In genomic region chr11:45026835-45027234, GRCh38 we compare ENCODE assay signal across 18 cellular contexts.
A peak's percentile ranks its signal among the peaks of the same experiment; 100 is the strongest.
DNase-seq lines count a peak whose midpoint lies in the region; ATAC-seq and TF ChIP-seq lines count a peak whose summit lies in the region.
"Had no signal": no experiment of that assay in that cellular context is flagged by ENCODE, and none has a peak within 500 bp of the region (broad histone marks: within the 10 kb centered on the region; RNA-seq: fewer than 3 reads in every experiment).

No MANE protein-coding gene starts in this region.

- H3K9ac ChIP-seq in SK-N-SH = no peak overlapping the region

- no peaks in the 10 kb centered on the region for H3K36me3 ChIP-seq in SK-N-SH (replicated peaks in 1 of 2; ENCODE audit: control insufficient read depth in 1 of 2, insufficient read depth in 2 of 2, low read length in 1 of 2)
- no peaks in the 10 kb centered on the region for H3K36me3 ChIP-seq in spleen
- H3K36me3 ChIP-seq in left lung = no peaks in the 10 kb centered on the region
- H3K36me3 ChIP-seq: neutrophil, upper lobe of left lung had no signal

- TF ChIP-seq CTCF in SK-N-SH (IDR thresholded peaks at IDR 0.05) = no peak
- TF ChIP-seq CTCF in spleen (IDR thresholded peaks at IDR 0.05 in 8 of 11, conservative IDR thresholded peaks at IDR 0.05 in 3 of 11) = no peak
- no peak for TF ChIP-seq CTCF in left lung (IDR thresholded peaks at IDR 0.05)

- no peaks in the 10 kb centered on the region for H3K9me2 ChIP-seq in SK-N-SH

- no peak overlapping the region for H2AFZ ChIP-seq in SK-N-SH (ENCODE audit: low read depth)

- DNase-seq in SK-N-SH (peak; percentile 28), NCI-H2107 treated with DMSO at 0.1 percent for 48 hours (lab: John Stamatoyannopoulos, UW; ENCODE audit: unreplicated experiment) (peak; percentile 71), ecto neural progenitor cell (ENCODE audit: low spot score) (peak; percentile 29), spleen (no peak), NCI-H2196 (lab: John Stamatoyannopoulos, UW; ENCODE audit: unreplicated experiment) (no peak), left lung (no peak)
- DNase-seq in activated T-helper 2 cell treated with anti-CD3 and anti-CD28 coated beads, Interferon-gamma antibody, Interleukin-2, Interleukin-4, amounts not matched to agents 10 μg/mL and 5 μg/mL and 100 μg/mL, durations not matched to agents 14 hours and 24 hours and 36 hours (ENCODE audit: low spot score) = no peak
- DNase-seq: activated effector memory CD4-positive, alpha-beta T cell treated with Interleukin-2 at 50 U/mL for 16 hours; CD4-positive, alpha-beta T cell; immature natural killer cell had no signal

- H3K4me3 ChIP-seq in SK-N-SH (ENCODE audit: low read depth in 2 of 2, low read length in 1 of 2) = no peak overlapping the region
- H3K4me3 ChIP-seq in spleen = no peak overlapping the region
- no peak overlapping the region for H3K4me3 ChIP-seq in left lung
- H3K4me3 ChIP-seq: upper lobe of left lung had no signal

- peak overlapping the region in 1 of 2 experiments; percentile 74; a peak in 2 of 4 replicates for H3K27ac ChIP-seq in SK-N-SH (ENCODE audit: low read depth in 2 of 2, low read length in 1 of 2)
- H3K27ac ChIP-seq in spleen = peak overlapping the region in 5 of 8 donors; percentile 20 to 73 (median 61)
- no peak overlapping the region for H3K27ac ChIP-seq in left lung
- H3K27ac ChIP-seq: RWPE1, upper lobe of left lung, VCaP had no signal

- no peak overlapping the region for H3K4me3 Mint-ChIP-seq in activated T-helper 2 cell treated with anti-CD3 and anti-CD28 coated beads, Interferon-gamma antibody, Interleukin-2, Interleukin-4, amounts not matched to agents 10 μg/mL and 5 μg/mL and 100 μg/mL, durations not matched to agents 14 hours and 24 hours and 36 hours (ENCODE audit: low read depth)
- H3K4me3 Mint-ChIP-seq: activated CD8-positive, alpha-beta T cell treated with anti-CD3 and anti-CD28 coated beads for 36 hours; CD4-positive, alpha-beta T cell; immature natural killer cell; stimulated activated effector memory CD8-positive, alpha-beta T cell treated with anti-CD3 and anti-CD28 coated beads, Interleukin-12 subunit alpha, Interleukin-12 subunit beta, amount 100 ng/mL, for 72 hours; T-cell had no signal

- POLR2A ChIA-PET in SK-N-SH (lab: Yijun Ruan, JAX) = no interaction called here

- intact Hi-C loops in spleen (cut with DNase I; ENCODE audit: low total_unique reads) (no loop called here), left lung (cut with DNase I) (no loop called here)
- intact Hi-C loops in activated T-helper 2 cell treated with anti-CD3 and anti-CD28 coated beads, Interferon-gamma antibody, Interleukin-2, Interleukin-4, amounts not matched to agents 10 μg/mL and 5 μg/mL and 100 μg/mL, durations not matched to agents 14 hours and 24 hours and 36 hours (cut with micrococcal nuclease) = no loop called here

- H3K27me3 ChIP-seq in SK-N-SH (ENCODE audit: insufficient read depth) = peaks cover 19% of the 10 kb centered on the region; the same call in 1 of the 2 replicates
- H3K27me3 ChIP-seq in spleen (replicated peaks in 1 of 7) = no peaks in the 10 kb centered on the region
- H3K27me3 ChIP-seq in left lung = no peaks in the 10 kb centered on the region
- H3K27me3 ChIP-seq: upper lobe of left lung had no signal

- ATAC-seq in SK-N-SH treated with all-trans-retinoic acid at 6 μM for 48 hours = no peak
- ATAC-seq in left lung = no peak

- H3K36me3 Mint-ChIP-seq in activated T-helper 2 cell treated with anti-CD3 and anti-CD28 coated beads, Interferon-gamma antibody, Interleukin-2, Interleukin-4, amounts not matched to agents 10 μg/mL and 5 μg/mL and 100 μg/mL, durations not matched to agents 14 hours and 24 hours and 36 hours (ENCODE audit: low read depth) = no peaks in the 10 kb centered on the region
- H3K36me3 Mint-ChIP-seq: stimulated activated effector memory CD8-positive, alpha-beta T cell treated with anti-CD3 and anti-CD28 coated beads, Interleukin-12 subunit alpha, Interleukin-12 subunit beta, amount 100 ng/mL, for 72 hours; T-cell had no signal

- no peaks in the 10 kb centered on the region for H3K9me3 ChIP-seq in SK-N-SH
- H3K9me3 ChIP-seq in spleen = peaks cover 0 to 2% (median 0%) of the 10 kb centered on the region in 8 donors
- H3K9me3 ChIP-seq in left lung = no peaks in the 10 kb centered on the region
- H3K9me3 ChIP-seq: neutrophil, upper lobe of left lung had no signal

- no peak for TF ChIP-seq RAD21 in SK-N-SH (IDR thresholded peaks at IDR 0.05; ENCODE audit: low read length)

- no peaks in the 10 kb centered on the region for H4K20me1 ChIP-seq in SK-N-SH (ENCODE audit: insufficient read depth)

- no peaks in the 10 kb centered on the region for H3K9me3 Mint-ChIP-seq in activated T-helper 2 cell treated with anti-CD3 and anti-CD28 coated beads, Interferon-gamma antibody, Interleukin-2, Interleukin-4, amounts not matched to agents 10 μg/mL and 5 μg/mL and 100 μg/mL, durations not matched to agents 14 hours and 24 hours and 36 hours
- H3K9me3 Mint-ChIP-seq: activated CD8-positive, alpha-beta T cell treated with anti-CD3 and anti-CD28 coated beads for 36 hours; CD4-positive, alpha-beta T cell; immature natural killer cell; stimulated activated effector memory CD8-positive, alpha-beta T cell treated with anti-CD3 and anti-CD28 coated beads, Interleukin-12 subunit alpha, Interleukin-12 subunit beta, amount 100 ng/mL, for 72 hours; T-cell had no signal

- no peak for TF ChIP-seq POLR2A in spleen (IDR thresholded peaks at IDR 0.05)

- H3K4me1 ChIP-seq in SK-N-SH (ENCODE audit: control insufficient read depth in 1 of 2, insufficient read depth in 2 of 2, low read depth in 1 of 2, low read length in 1 of 2) (peaks cover 0 to 14% of the 10 kb centered on the region in 2 experiments; a peak in 1 of 4 replicates), spleen (peaks cover 4 to 49% (median 37%) of the 10 kb centered on the region in 6 donors), left lung (peaks cover 0 to 8% of the 10 kb centered on the region in 2 donors)

- no peak overlapping the region for H3K27ac Mint-ChIP-seq in activated T-helper 2 cell treated with anti-CD3 and anti-CD28 coated beads, Interferon-gamma antibody, Interleukin-2, Interleukin-4, amounts not matched to agents 10 μg/mL and 5 μg/mL and 100 μg/mL, durations not matched to agents 14 hours and 24 hours and 36 hours
- H3K27ac Mint-ChIP-seq: CD4-positive, alpha-beta T cell; immature natural killer cell had no signal

- no peak for TF ChIP-seq EP300 in SK-N-SH (IDR thresholded peaks at IDR 0.05; ENCODE audit: borderline replicate concordance in 1 of 2, low read depth in 1 of 2, low read length in 1 of 2)

- H3K27me3 Mint-ChIP-seq in activated T-helper 2 cell treated with anti-CD3 and anti-CD28 coated beads, Interferon-gamma antibody, Interleukin-2, Interleukin-4, amounts not matched to agents 10 μg/mL and 5 μg/mL and 100 μg/mL, durations not matched to agents 14 hours and 24 hours and 36 hours (ENCODE audit: low read depth) = peaks cover 7% of the 10 kb centered on the region
- H3K27me3 Mint-ChIP-seq: activated CD8-positive, alpha-beta T cell treated with anti-CD3 and anti-CD28 coated beads for 36 hours; CD4-positive, alpha-beta T cell; T-cell had no signal

- CTCF ChIA-PET in SK-N-SH (lab: Yijun Ruan, JAX) = interaction anchor here (0.6 to 2.5 kb wide), 4 partner anchors 46 to 741 kb away, joined by 3 to 10 read pairs (median 6); no protein-coding TSS in a partner anchor

- 83% methylated on average over 2 of the region's 6 CpGs for WGBS in SK-N-SH (ENCODE audit: low lambda C conversion rate)
- 38 to 80% (median 76%) methylated on average over 2 to 6 of the region's 6 CpGs for WGBS in spleen, 5 donors

- no peak overlapping the region for H3K4me2 ChIP-seq in SK-N-SH

- no peaks in the 10 kb centered on the region for H3K79me2 ChIP-seq in SK-N-SH (ENCODE audit: insufficient read depth)

- no peaks in the 10 kb centered on the region for H3F3A ChIP-seq in SK-N-SH (replicated peaks; ENCODE audit: insufficient read depth)

- no peaks in the 10 kb centered on the region for H3K4me1 Mint-ChIP-seq in activated T-helper 2 cell treated with anti-CD3 and anti-CD28 coated beads, Interferon-gamma antibody, Interleukin-2, Interleukin-4, amounts not matched to agents 10 μg/mL and 5 μg/mL and 100 μg/mL, durations not matched to agents 14 hours and 24 hours and 36 hours (ENCODE audit: low read depth)

TF ChIP-seq in SK-N-SH, 30 proteins besides CTCF, POLR2A, EP300 and RAD21:
- no peak for TF ChIP-seq RFX5 (IDR thresholded peaks at IDR 0.05; ENCODE audit: low read length)
- no peak for TF ChIP-seq MEF2A (IDR thresholded peaks at IDR 0.05; ENCODE audit: borderline replicate concordance, low read depth)
- no peak for TF ChIP-seq SIN3A (IDR thresholded peaks at IDR 0.05; ENCODE audit: borderline replicate concordance, low read depth, low read length)
- no peak for TF ChIP-seq USF2 (IDR thresholded peaks at IDR 0.05; ENCODE audit: borderline replicate concordance, low read depth, low read length)

TF ChIP-seq in SK-N-SH treated with all-trans-retinoic acid at 6 μM for 48 hours, 23 proteins besides CTCF, POLR2A, EP300 and RAD21 (continues in another document):
- TF ChIP-seq CSRNP3 (CRISPR knock-in tag; IDR thresholded peaks at IDR 0.05) = no peak
- no peak for TF ChIP-seq ZC3H10 (CRISPR knock-in tag; IDR thresholded peaks at IDR 0.05)

Comparison
In these comparisons a context has a peak if more than half of its experiments do, and no peak if none do; other contexts are left out.
1. DNase-seq: peak in SK-N-SH (single experiment), NCI-H2107 treated with DMSO at 0.1 percent for 48 hours (single experiment) and ecto neural progenitor cell (single experiment); none in spleen (single experiment), activated T-helper 2 cell treated with anti-CD3 and anti-CD28 coated beads, Interferon-gamma antibody, Interleukin-2, Interleukin-4, amounts not matched to agents 10 μg/mL and 5 μg/mL and 100 μg/mL, durations not matched to agents 14 hours and 24 hours and 36 hours (single experiment), NCI-H2196 (single experiment) and left lung (0 of 2).
2. H3K27ac ChIP-seq: peak in spleen (5 of 8); none in left lung (0 of 2).